ENCODE assay signal across 19 cellular contexts in the genomic region with DNA sequence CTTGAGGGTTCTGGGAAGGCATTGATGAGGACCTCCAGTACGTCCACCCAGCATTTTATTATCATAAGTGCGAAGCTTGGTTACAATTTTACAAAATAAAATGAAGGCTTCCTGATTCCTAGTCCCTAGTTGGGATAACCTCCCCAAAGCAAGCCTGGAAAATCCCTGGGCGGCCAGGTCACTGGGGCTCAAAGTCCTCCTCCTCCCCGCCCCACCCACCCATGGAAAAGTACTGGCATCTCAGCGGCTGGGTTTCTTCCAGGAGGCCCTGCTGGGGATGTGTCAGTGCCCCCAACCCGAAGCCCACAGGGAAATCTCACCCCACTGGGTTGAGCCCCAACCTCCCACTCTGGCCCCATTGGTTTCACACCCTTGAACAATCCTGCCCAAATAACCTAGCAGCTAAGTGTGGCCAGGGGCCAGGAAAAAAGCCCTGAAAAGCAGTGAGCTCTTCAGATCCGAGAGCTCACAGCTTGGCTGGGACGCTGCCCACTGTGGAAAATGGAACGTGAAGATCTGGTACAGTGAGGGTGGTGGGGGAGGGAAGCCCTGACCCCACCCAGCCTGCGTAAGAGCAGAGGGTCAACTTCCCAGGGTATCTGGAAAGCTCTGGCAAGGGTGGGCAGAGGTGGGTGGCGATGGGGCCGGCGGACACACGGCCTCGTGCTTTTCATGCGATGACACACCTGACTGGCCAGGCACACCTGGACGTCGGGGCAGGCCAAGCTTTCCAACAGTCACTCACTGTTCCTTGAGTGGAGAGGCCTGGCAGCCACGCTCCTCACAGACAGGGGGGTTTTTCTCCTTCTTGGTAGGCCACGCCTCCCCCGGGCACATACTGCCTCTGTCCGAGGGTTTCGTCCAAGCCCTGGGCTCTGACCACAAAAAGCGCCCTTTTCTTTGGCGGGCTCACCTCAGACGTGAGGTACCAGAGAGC.
DNase-seq lines count a peak whose midpoint lies in the region; ATAC-seq lines count a peak whose summit lies in the region.
"Had no signal": no experiment of that assay in that cellular context is flagged by ENCODE, and none has a peak within 500 bp of the region (broad histone marks: within the 10 kb centered on the region; RNA-seq: fewer than 3 reads in every experiment).

No MANE protein-coding gene starts in this region.

- DNase-seq in activated effector memory CD4-positive, alpha-beta T cell treated with anti-CD3 and anti-CD28 coated beads, Interleukin-2, amount 50 U/mL, for 16 hours, result peak; percentile 30
- no peak for DNase-seq in activated effector memory CD4-positive, alpha-beta T cell treated with Interleukin-2 at 50 U/mL for 16 hours
- DNase-seq in iPS-NIHi7 (ENCODE audit: extremely low spot score) (peak; percentile 24), nucleus accumbens (lab: John Stamatoyannopoulos, UW) (peak in 35 of 56 donors; percentile 3 to 78 (median 35)), SIG-M5 treated with dmso at 0.1 percent for 504 hours (lab: John Stamatoyannopoulos, UW; ENCODE audit: unreplicated experiment) (no peak)
- DNase-seq in activated naive CD4-positive, alpha-beta T cell treated with Interleukin-2 at 50 U/mL for 16 hours, result no peak
- DNase-seq: activated B cell treated with CpG ODN at 0.5 μM for 24 hours; activated CD4-positive, alpha-beta memory T cell treated with anti-CD3 and anti-CD28 coated beads, Interleukin-2, amount 10 ng/mL, durations not matched to agents 7 days and 5 days; activated naive CD4-positive, alpha-beta T cell treated with anti-CD3 and anti-CD28 coated beads, Interleukin-2, amount 10 ng/mL, durations not matched to agents 7 days and 5 days; BE2C; endodermal cell; NCI-H1436 treated with DMSO at 0.1 percent for 48 hours; NCI-H82; retina; T-helper 2 cell; tibial artery had no signal

- ATAC-seq in HG02884 (IDR thresholded peaks at IDR 0.05; ENCODE audit: unreplicated experiment), result no peak
- no peak for ATAC-seq in HG02973 (IDR thresholded peaks at IDR 0.05; ENCODE audit: unreplicated experiment)
- ATAC-seq: stimulated activated memory B cell treated with anti-CD40 and anti-IgM and Interleukin-4, amounts not matched to agents 10 μg/mL and 1 μg/mL and 100 μg/mL, for 72 hours had no signal

Comparison
In these comparisons a context has a peak if more than half of its experiments do, and no peak if none do; other contexts are left out.
1. DNase-seq: peak in activated effector memory CD4-positive, alpha-beta T cell treated with anti-CD3 and anti-CD28 coated beads, Interleukin-2, amount 50 U/mL, for 16 hours (single experiment), iPS-NIHi7 (single experiment) and nucleus accumbens (35 of 56); none in activated effector memory CD4-positive, alpha-beta T cell treated with Interleukin-2 at 50 U/mL for 16 hours (single experiment), SIG-M5 treated with dmso at 0.1 percent for 504 hours (single experiment) and activated naive CD4-positive, alpha-beta T cell treated with Interleukin-2 at 50 U/mL for 16 hours (single experiment).